In genomic region chr9:90698874-90699440, GRCh38 we compare ENCODE assay signal across 16 cellular contexts.
"Had no signal": no experiment of that assay in that cellular context is flagged by ENCODE, and none has a peak within 500 bp of the region (broad histone marks: within the 10 kb centered on the region; RNA-seq: fewer than 3 reads in every experiment).

No MANE protein-coding gene starts in this region.

- H3K36me3 ChIP-seq: spleen, transverse colon had no signal

- H3K27ac ChIP-seq: transverse colon had no signal

- DNase-seq: activated CD4-positive, alpha-beta T cell treated with anti-CD3 and anti-CD28 coated beads, Interleukin-2, amount 50 U/mL, for 4 hours; activated CD4-positive, CD25-positive, alpha-beta regulatory T cell treated with anti-CD3 and anti-CD28 coated beads, Interleukin-2, amount 50 U/mL, for 72 hours; activated CD8-positive, alpha-beta memory T cell treated with anti-CD3 and anti-CD28 coated beads, Interleukin-2, amount 10 ng/mL, durations not matched to agents 7 days and 5 days; activated effector memory CD4-positive, alpha-beta T cell treated with anti-CD3 and anti-CD28 coated beads, Interleukin-2, amount 50 U/mL, for 16 hours; activated T-cell treated with anti-CD3 and anti-CD28 coated beads, Interleukin-2, amount 50 U/mL, for 24 hours; amniotic stem cell; effector memory CD8-positive, alpha-beta T cell; immature natural killer cell; natural killer cell; occipital lobe; spleen; stimulated activated CD4-positive, alpha-beta T cell treated with anti-CD3 and anti-CD28 coated beads, Interleukin-1b, Interleukin-23, amount 100 ng/mL, for 48 hours; transverse colon had no signal

- H3K4me1 ChIP-seq: transverse colon had no signal

- H3K9me3 ChIP-seq: spleen, transverse colon had no signal

- H3K4me3 ChIP-seq: spleen, transverse colon had no signal

- ATAC-seq: activated CD8-positive, alpha-beta memory T cell treated with anti-CD3 and anti-CD28 coated beads, Interleukin-2, amount 10 ng/mL, durations not matched to agents 7 days and 5 days; activated naive CD4-positive, alpha-beta T cell treated with anti-CD3 and anti-CD28 coated beads, Interleukin-2, amount 50 U/mL, for 72 hours; effector memory CD8-positive, alpha-beta T cell; natural killer cell; sciatic nerve; stimulated activated memory B cell treated with anti-CD40 and anti-IgM and Interleukin-4, amounts not matched to agents 10 μg/mL and 1 μg/mL and 100 μg/mL, for 72 hours had no signal
